In genomic region chr18:36459786-36460185, GRCh38 we compare ENCODE assay signal across 23 cellular contexts.
"Had no signal": no experiment of that assay in that cellular context is flagged by ENCODE, and none has a peak within 500 bp of the region (broad histone marks: within the 10 kb centered on the region; RNA-seq: fewer than 3 reads in every experiment).

No MANE protein-coding gene starts in this region.

- ATAC-seq: activated CD8-positive, alpha-beta memory T cell treated with anti-CD3 and anti-CD28 coated beads, Interleukin-2, amount 10 ng/mL, durations not matched to agents 7 days and 5 days had no signal

- DNase-seq: activated B cell treated with CpG ODN at 0.5 μM for 24 hours; activated CD4-positive, alpha-beta T cell treated with anti-CD3 and anti-CD28 coated beads for 1 hour; activated CD4-positive, alpha-beta T cell treated with anti-CD3 and anti-CD28 coated beads, Interleukin-2, amount 10 ng/mL, durations not matched to agents 24 days and 14 days; activated CD4-positive, alpha-beta T cell treated with anti-CD3 and anti-CD28 coated beads, Interleukin-2, amount 50 U/mL, for 48 hours; activated CD8-positive, alpha-beta memory T cell treated with anti-CD3 and anti-CD28 coated beads, Interleukin-2, amount 10 ng/mL, durations not matched to agents 7 days and 5 days; activated effector memory CD4-positive, alpha-beta T cell treated with Interleukin-2 at 50 U/mL for 16 hours; activated naive CD4-positive, alpha-beta T cell; activated T-cell treated with anti-CD3 and anti-CD28 coated beads, Interleukin-2, amount 50 U/mL, for 24 hours; aorta; KG1; NCI-H1092; NCI-H1417; NCI-H1930; NCI-H2107; NCI-H345; NCI-H510A; NCI-H526 treated with DMSO at 0.1 percent for 48 hours; NCI-H82; Peyer's patch; SHP77 treated with DMSO at 0.1 percent for 48 hours; T-helper 9 cell had no signal

- H3K27me3 ChIP-seq: breast epithelium, Peyer's patch had no signal

- H3K36me3 ChIP-seq: breast epithelium, Peyer's patch had no signal

- H3K4me3 ChIP-seq: breast epithelium, Peyer's patch had no signal

- H3K27ac ChIP-seq: breast epithelium, Peyer's patch, RWPE1 had no signal

- H3K4me1 ChIP-seq: breast epithelium, Peyer's patch had no signal

- H3K9me3 ChIP-seq: breast epithelium, Peyer's patch had no signal
